8 cellular contexts compared by ENCODE assay signal in the genomic region with DNA sequence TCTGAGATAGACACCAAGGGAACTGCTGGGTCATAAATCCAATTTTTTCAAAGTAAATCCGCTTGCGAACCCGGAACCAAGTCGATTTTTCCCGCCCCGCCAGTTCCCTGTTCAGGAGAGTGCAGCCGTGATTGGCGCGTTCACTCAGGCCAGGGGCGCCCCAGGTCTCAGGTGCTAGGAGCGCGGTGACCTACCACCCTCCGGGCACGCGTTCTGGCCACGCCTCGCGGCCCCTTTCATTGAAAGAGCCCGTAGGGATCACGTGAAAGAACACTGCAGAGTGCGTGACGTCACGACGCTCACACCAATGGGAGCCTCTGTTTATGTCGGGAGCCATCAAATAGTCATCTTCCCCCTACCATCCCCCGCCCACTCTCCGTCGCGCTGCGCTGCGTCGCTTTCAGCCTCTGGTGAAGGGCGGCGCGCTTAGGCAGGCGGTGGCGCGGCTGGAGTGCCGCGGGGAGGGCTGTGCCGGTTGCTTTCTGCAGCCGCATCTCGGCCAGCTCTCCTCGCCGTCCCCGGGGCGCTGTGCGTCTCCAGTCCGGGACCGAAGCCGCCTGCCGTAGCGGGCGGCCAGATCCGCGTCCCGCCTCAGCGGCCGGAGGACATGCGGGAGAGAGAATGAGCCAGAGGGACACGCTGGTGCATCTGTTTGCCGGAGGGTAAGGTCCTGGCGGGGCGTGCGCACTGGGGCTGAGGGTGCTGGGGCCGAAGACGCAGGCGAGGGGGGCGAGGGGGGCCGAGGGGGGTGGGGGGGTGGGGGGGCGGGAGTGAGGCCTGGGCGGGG. TPM values are rescaled to one million over a fixed set of nuclear protein-coding genes. Genes with fewer than 3 reads are reported as not detected.
DNase-seq lines count a peak whose midpoint lies in the region; ATAC-seq and TF ChIP-seq lines count a peak whose summit lies in the region.

Gene SLC25A36, plus strand, starts transcription at position 403 of the 787 bp plus-strand sequence. Its CDS starts 219 bp downstream, at position 622.

- peak within 1 kb of the TSS; percentile 85 to 98 (median 95) for H3K4me3 Mint-ChIP-seq in IgD-negative memory B cell

- H3K9me3 ChIP-seq in mucosa of descending colon: no peaks in the 10 kb centered on the region

- no peaks in the 10 kb centered on the region for H3K36me3 Mint-ChIP-seq in IgD-negative memory B cell

- H3K4me3 ChIP-seq in mucosa of descending colon: peak within 1 kb of the TSS; percentile 93

- H3K4me1 Mint-ChIP-seq in IgD-negative memory B cell: peaks cover 29 to 34% (median 30%) of the 10 kb centered on the region in 3 donors

- peak within 1 kb of the TSS; percentile 88 to 99 (median 97) for H3K27ac Mint-ChIP-seq in IgD-negative memory B cell

- DNase-seq in DMS 273 treated with DMSO at 0.1 percent for 48 hours (lab: John Stamatoyannopoulos, UW) (peak; percentile 98), OCI-M2 (lab: John Stamatoyannopoulos, UW; ENCODE audit: unreplicated experiment) (peak; percentile 80), activated T-cell treated with anti-CD3 and anti-CD28 coated beads for 4 hours (peak; percentile 94), epithelial cell of prostate (ENCODE audit: low read depth, low spot score) (peak; percentile 92), mucosa of descending colon (peak; percentile 96 to 98 (median 98))
- peak; percentile 95 for DNase-seq in stimulated activated CD8-positive, alpha-beta memory T cell treated with anti-CD3 and anti-CD28 coated beads, Interleukin-4, amount 100 ng/mL, for 24 hours (ENCODE audit: low read depth)

- no peaks in the 10 kb centered on the region for H3K9me3 Mint-ChIP-seq in IgD-negative memory B cell

- peak within 1 kb of the TSS; percentile 68 for H3K27ac ChIP-seq in epithelial cell of prostate

- no peak for TF ChIP-seq CTCF in mucosa of descending colon (IDR thresholded peaks at IDR 0.05)

- intact Hi-C loops in mucosa of descending colon (cut with DNase I, micrococcal nuclease): no loop called here

- H3K27me3 Mint-ChIP-seq in IgD-negative memory B cell: no peaks in the 10 kb centered on the region

- no peaks in the 10 kb centered on the region for H3K36me3 ChIP-seq in mucosa of descending colon (ENCODE audit: low read depth)

- peaks cover 18% of the 10 kb centered on the region for H3K4me1 ChIP-seq in mucosa of descending colon (ENCODE audit: low read depth)

- ATAC-seq in GM21529 (IDR thresholded peaks at IDR 0.05; ENCODE audit: unreplicated experiment): peak; percentile 95
- peak; percentile 99 for ATAC-seq in mucosa of descending colon

RNA-seq across cellular contexts. Expression of gene SLC25A36, which starts in this region (rescaled TPM):
- 49.9 TPM for polyA plus RNA-seq in IgD-negative memory B cell
- total RNA-seq in mucosa of descending colon: 10 to 100 TPM; 38.3 to 53.7 (median 47.5) TPM

Comparison
In these comparisons a context has a peak if more than half of its experiments do, and no peak if none do; other contexts are left out.
1. Peak in every context shown above with its lines: DNase-seq, ATAC-seq, H3K4me3 ChIP-seq and H3K27ac ChIP-seq.